ENCODE assay signal across 22 cellular contexts in the genomic region with DNA sequence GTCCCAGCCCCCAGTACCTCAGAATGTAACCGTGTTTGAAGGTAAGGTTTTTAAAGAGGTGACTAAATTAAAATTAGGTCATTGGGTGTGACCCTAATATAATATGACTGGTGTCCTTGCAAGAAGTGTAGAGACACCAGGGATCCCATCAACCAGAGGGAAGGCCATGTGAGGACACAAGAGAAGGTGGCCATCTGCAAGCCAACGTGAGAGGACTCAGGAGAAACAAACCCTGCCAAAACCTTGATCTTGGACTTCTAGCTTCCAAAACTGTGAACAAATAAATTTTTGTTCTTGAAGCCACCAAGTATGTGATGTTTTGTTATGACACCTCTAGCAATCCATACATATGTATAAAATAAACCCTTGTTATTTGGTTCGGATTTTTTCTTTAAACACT.
"Had no signal": no experiment of that assay in that cellular context is flagged by ENCODE, and none has a peak within 500 bp of the region (broad histone marks: within the 10 kb centered on the region; RNA-seq: fewer than 3 reads in every experiment).

No MANE protein-coding gene starts in this region.

- ATAC-seq: activated T-cell treated with anti-CD3 and anti-CD28 coated beads, Interleukin-2, amount 50 U/mL, for 72 hours; T-cell had no signal

- H3K27ac ChIP-seq: adrenal gland, PC-9 had no signal

- H3K27me3 ChIP-seq: adrenal gland had no signal

- DNase-seq: activated CD4-positive, alpha-beta memory T cell treated with anti-CD3 and anti-CD28 coated beads for 36 hours; activated CD4-positive, alpha-beta T cell treated with anti-CD3 and anti-CD28 coated beads, Interleukin-2, amount 10 ng/mL, durations not matched to agents 7 days and 5 days; activated CD4-positive, CD25-positive, alpha-beta regulatory T cell; activated CD8-positive, alpha-beta memory T cell treated with anti-CD3 and anti-CD28 coated beads for 24 hours; activated gamma-delta T cell treated with Interleukin-2 at 50 U/mL for 16 hours; activated naive CD4-positive, alpha-beta T cell treated with anti-CD3 and anti-CD28 coated beads, Interleukin-2, amount 10 ng/mL, durations not matched to agents 7 days and 5 days; activated naive CD8-positive, alpha-beta T cell treated with anti-CD3 and anti-CD28 coated beads, Interleukin-2, amount 10 ng/mL, durations not matched to agents 7 days and 5 days; activated T-cell treated with anti-CD3 and anti-CD28 coated beads for 4 hours; activated T-cell treated with anti-CD3 and anti-CD28 coated beads, Interleukin-2, amount 50 U/mL, for 72 hours; adrenal gland; NCI-H1105 treated with DMSO at 0.1 percent for 48 hours; NCI-H1436 treated with DMSO at 0.1 percent for 48 hours; NCI-H187 treated with DMSO at 0.1 percent for 48 hours; NCI-H2081 treated with DMSO at 0.1 percent for 48 hours; NCI-H446; NCI-H524; PC-9; SHP77 treated with DMSO at 0.1 percent for 48 hours; T-cell; T-helper 2 cell; T1000 had no signal

- H3K4me2 ChIP-seq: PC-9 had no signal

- H3K36me3 ChIP-seq: adrenal gland had no signal

- H3K4me1 ChIP-seq: adrenal gland had no signal

- H2AFZ ChIP-seq: PC-9 had no signal

- H3K4me3 ChIP-seq: adrenal gland, PC-9 had no signal

- FAIRE-seq: TTC549 had no signal

- H3K9me3 ChIP-seq: adrenal gland had no signal
